ENCODE assay signal across 12 cellular contexts in the genomic region with DNA sequence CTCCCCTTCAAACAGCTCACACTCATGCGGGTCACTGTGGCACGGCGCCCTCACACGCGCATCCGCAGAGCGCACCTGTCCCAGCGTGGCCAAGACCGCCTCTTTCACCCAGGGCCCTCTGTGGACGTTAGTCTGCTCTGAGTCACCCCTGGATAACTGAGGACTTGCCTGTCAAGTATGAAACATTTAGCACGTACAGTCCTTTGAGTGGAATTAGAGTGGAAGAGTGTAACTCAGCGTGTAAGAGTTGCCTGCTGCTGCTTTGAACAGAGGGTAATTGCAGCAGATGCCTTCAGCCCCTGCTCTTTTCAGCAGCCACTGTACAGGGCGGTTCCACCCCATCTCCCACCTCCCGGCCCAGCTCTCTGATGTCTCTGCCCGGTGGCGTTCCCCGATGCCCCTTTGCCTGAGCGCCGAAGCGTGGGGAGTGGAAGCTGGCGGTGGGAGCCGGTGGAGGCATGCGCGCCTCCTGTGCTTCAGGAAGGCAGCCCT. TPM values are rescaled to one million over a fixed set of nuclear protein-coding genes. Genes with fewer than 3 reads are reported as not detected.
DNase-seq lines count a peak whose midpoint lies in the region; ATAC-seq and TF ChIP-seq lines count a peak whose summit lies in the region.
"Had no signal": no experiment of that assay in that cellular context is flagged by ENCODE, and none has a peak within 500 bp of the region (broad histone marks: within the 10 kb centered on the region; RNA-seq: fewer than 3 reads in every experiment).

No MANE protein-coding gene starts in this region.

- no peak for TF ChIP-seq CTCF in MCF 10A (IDR thresholded peaks at IDR 0.05; ENCODE audit: unreplicated experiment)
- no peak for TF ChIP-seq CTCF in breast epithelium (IDR thresholded peaks at IDR 0.05)
- no peak for TF ChIP-seq CTCF in fibroblast of lung (conservative IDR thresholded peaks at IDR 0.05 in 1 of 2, IDR thresholded peaks at IDR 0.05 in 1 of 2; ENCODE audit: low read depth in 1 of 2, low read length in 2 of 2)
- TF ChIP-seq CTCF in BE2C (IDR thresholded peaks at IDR 0.05; ENCODE audit: low read depth, low read length), result no peak

- H3K27me3 ChIP-seq in breast epithelium (no peaks in the 10 kb centered on the region), fibroblast of lung (ENCODE audit: control insufficient read depth, insufficient read depth, low read length) (no peaks in the 10 kb centered on the region), BE2C (no peaks in the 10 kb centered on the region)

- no TSS peak for BruUV-seq in MCF 10A (replicated peaks; lab: Mats Ljungman, UMichigan)

- peak; percentile 68 for DNase-seq in MCF 10A (ENCODE audit: unreplicated experiment)
- no peak for DNase-seq in breast epithelium (ENCODE audit: low spot score in 2 of 2)
- peak; percentile 37 for DNase-seq in T follicular helper cell (ENCODE audit: low read depth)
- peak; percentile 64 to 85 for DNase-seq in fibroblast of lung (ENCODE audit: low read depth in 2 of 2)
- DNase-seq in stimulated activated naive CD8-positive, alpha-beta T cell treated with anti-CD3 and anti-CD28 coated beads, Interleukin-15, Interleukin-2, amounts not matched to agents 100 U/mL and 50 U/mL, for 24 hours, result no peak
- no peak for DNase-seq in BE2C
- no peak for DNase-seq in middle frontal gyrus (ENCODE audit: extremely low spot score, low spot score)
- no peak for DNase-seq in pons (ENCODE audit: low spot score)
- DNase-seq: aorta, NCI-H526 had no signal

- POLR2A ChIA-PET in MCF 10A (lab: Yijun Ruan, JAX), result interaction anchor here (1.3 to 1.6 kb wide), 2 partner anchors 12 to 186 kb away, joined by 3 to 4 read pairs; no protein-coding TSS in a partner anchor

- H3K4me3 ChIP-seq in breast epithelium, result no peak overlapping the region
- H3K4me3 ChIP-seq in fibroblast of lung (replicated peaks in 1 of 4; ENCODE audit: control extremely low read depth in 1 of 4, insufficient read depth in 1 of 4, low read depth in 3 of 4, low read length in 4 of 4), result no peak overlapping the region
- H3K4me3 ChIP-seq in BE2C (ENCODE audit: low read depth, low read length), result no peak overlapping the region

- H2AFZ ChIP-seq in fibroblast of lung (ENCODE audit: low read length), result no peak overlapping the region

- ATAC-seq in stimulated activated naive CD8-positive, alpha-beta T cell treated with anti-CD3 and anti-CD28 coated beads, Interleukin-15, Interleukin-2, amounts not matched to agents 100 U/mL and 50 U/mL, for 24 hours, result peak; percentile 16

- H3K4me1 Mint-ChIP-seq in MCF 10A (ENCODE audit: insufficient read depth, unreplicated experiment), result peaks cover 25% of the 10 kb centered on the region

- no peak overlapping the region for H3K4me2 ChIP-seq in fibroblast of lung (ENCODE audit: extremely low read depth, insufficient read depth, low read length)

- intact Hi-C loops in MCF 10A (cut with micrococcal nuclease) (no loop called here), breast epithelium (cut with DNase I; ENCODE audit: low total_unique reads) (loop anchor here (10.0 kb wide), 1 partner anchor 1247 kb away; no protein-coding TSS in a partner anchor)

- H3K4me1 ChIP-seq in breast epithelium (no peaks in the 10 kb centered on the region), fibroblast of lung (ENCODE audit: control insufficient read depth, extremely low read depth, insufficient read depth, low read length) (peaks cover 15% of the 10 kb centered on the region), BE2C (peaks cover 2% of the 10 kb centered on the region; the same call in 1 of the 2 replicates)

- H3K36me3 ChIP-seq in breast epithelium, result no peaks in the 10 kb centered on the region
- H3K36me3 ChIP-seq in fibroblast of lung (ENCODE audit: control insufficient read depth, insufficient read depth, low read length), result no peaks in the 10 kb centered on the region
- no peaks in the 10 kb centered on the region for H3K36me3 ChIP-seq in BE2C

- H3K27ac Mint-ChIP-seq in MCF 10A (ENCODE audit: low read depth, unreplicated experiment), result no peak overlapping the region

- H3K36me3 Mint-ChIP-seq in MCF 10A (ENCODE audit: insufficient read depth, unreplicated experiment), result no peaks in the 10 kb centered on the region

- no peak for TF ChIP-seq POLR2A in breast epithelium (IDR thresholded peaks at IDR 0.05)

- no peaks in the 10 kb centered on the region for H3K27me3 Mint-ChIP-seq in MCF 10A (ENCODE audit: insufficient read depth, unreplicated experiment)

- H3K4me3 Mint-ChIP-seq in MCF 10A (ENCODE audit: unreplicated experiment), result no peak overlapping the region

- no peaks in the 10 kb centered on the region for H3K9me3 Mint-ChIP-seq in MCF 10A (ENCODE audit: unreplicated experiment)
- H3K9me3 Mint-ChIP-seq: neural crest cell had no signal

- no peak overlapping the region for H3K9ac ChIP-seq in fibroblast of lung (ENCODE audit: insufficient read depth, low read length)

- H3K27ac ChIP-seq in breast epithelium (no peak overlapping the region), fibroblast of lung (ENCODE audit: insufficient read depth, low read length) (no peak overlapping the region)
- H3K27ac ChIP-seq: HL-60 had no signal

- H3K9me3 ChIP-seq in breast epithelium (no peaks in the 10 kb centered on the region), fibroblast of lung (ENCODE audit: control insufficient read depth, insufficient read depth, low read depth, low read length) (no peaks in the 10 kb centered on the region), BE2C (peaks cover 4% of the 10 kb centered on the region; the same call in 1 of the 2 replicates)

- CTCF ChIA-PET in MCF 10A (lab: Yijun Ruan, JAX), result interaction anchor here (0.8 to 8.9 kb wide), 4 partner anchors 12 to 548 kb away, joined by 3 to 88 read pairs (median 6); no protein-coding TSS in a partner anchor

- H4K20me1 ChIP-seq in fibroblast of lung (ENCODE audit: control insufficient read depth, extremely low read depth, insufficient read depth, low read length), result no peaks in the 10 kb centered on the region

- no peaks in the 10 kb centered on the region for H3K79me2 ChIP-seq in fibroblast of lung (ENCODE audit: control insufficient read depth, insufficient read depth, low read length)

RNA-seq across cellular contexts. Expression of a gene that starts 23.0 kb away (rescaled TPM):
- total RNA-seq in MCF 10A (2022) (not detected in 2 replicates), breast epithelium (under 1 TPM in 1 of 3 donors, not detected in 2; 0.16 TPM), fibroblast of lung (not detected in 2 replicates)
- polyA plus RNA-seq in fibroblast of lung, result not detected in 2 replicates
- polyA plus RNA-seq in fibroblast of lung (2012), result not detected in 2 replicates
- not detected in 2 replicates for polyA minus RNA-seq in fibroblast of lung (ENCODE audit: low replicate concordance)
- not detected for polyA plus RNA-seq in BE2C (2012; ENCODE audit: insufficient read depth, insufficient read length, low read depth)
- total RNA-seq: aorta, neural crest cell had no signal
- polyA plus RNA-seq: aorta had no signal

RNA-seq across cellular contexts. Expression of a gene that starts 41.4 kb away (rescaled TPM):
- total RNA-seq in MCF 10A (2022), result not detected in 2 replicates
- total RNA-seq in breast epithelium, result under 1 TPM; 0.15 to 0.48 (median 0.33) TPM
- 1.3 and 2.3 TPM in 2 replicates for total RNA-seq in fibroblast of lung
- polyA plus RNA-seq in fibroblast of lung, result 0.58 and 0.91 TPM in 2 replicates
- polyA plus RNA-seq in fibroblast of lung (2012), result 1.5 and 1.8 TPM in 2 replicates
- 5.1 and 6.2 TPM in 2 replicates for polyA minus RNA-seq in fibroblast of lung (ENCODE audit: low replicate concordance)
- polyA plus RNA-seq in BE2C (2012; ENCODE audit: insufficient read depth, insufficient read length, low read depth), result not detected
- total RNA-seq: neural crest cell had no signal
- polyA plus RNA-seq: aorta had no signal

Comparison
In these comparisons a context has a peak if more than half of its experiments do, and no peak if none do; other contexts are left out.
1. DNase-seq: peak in MCF 10A (single experiment), T follicular helper cell (single experiment) and fibroblast of lung (2 of 2); none in breast epithelium (0 of 2), stimulated activated naive CD8-positive, alpha-beta T cell treated with anti-CD3 and anti-CD28 coated beads, Interleukin-15, Interleukin-2, amounts not matched to agents 100 U/mL and 50 U/mL, for 24 hours (single experiment), BE2C (single experiment), middle frontal gyrus (single experiment) and pons (single experiment).